8 cellular contexts compared by ENCODE assay signal in genomic region chr14:71266994-71267636, GRCh38. TPM values are rescaled to one million over a fixed set of nuclear protein-coding genes. Genes with fewer than 3 reads are reported as not detected.
DNase-seq lines count a peak whose midpoint lies in the region; ATAC-seq, FAIRE-seq and TF ChIP-seq lines count a peak whose summit lies in the region.

No MANE protein-coding gene starts in this region.

- peak; percentile 86 for ATAC-seq in activated CD8-positive, alpha-beta memory T cell treated with anti-CD3 and anti-CD28 coated beads, Interleukin-2, amount 10 ng/mL, durations not matched to agents 7 days and 5 days
- ATAC-seq in HG03520 (IDR thresholded peaks at IDR 0.05; ENCODE audit: unreplicated experiment) (peak; percentile 55), HG03280 (IDR thresholded peaks at IDR 0.05; ENCODE audit: unreplicated experiment) (no peak)

- H3K4me1 ChIP-seq in astrocyte (ENCODE audit: insufficient read depth, low read length) (no peaks in the 10 kb centered on the region), spleen (peaks cover 0 to 16% (median 7%) of the 10 kb centered on the region in 6 donors), testis (no peaks in the 10 kb centered on the region)

- H3K4me3 ChIP-seq in astrocyte (ENCODE audit: insufficient read depth, low read depth, low read length) (no peak overlapping the region), spleen (peak overlapping the region in 5 of 8 donors; percentile 2 to 60 (median 9)), testis (no peak overlapping the region)

- H3K9me3 Mint-ChIP-seq in activated CD8-positive, alpha-beta memory T cell treated with anti-CD3 and anti-CD28 coated beads, Interleukin-2, amount 10 ng/mL, durations not matched to agents 7 days and 5 days (ENCODE audit: low read depth): peaks cover 13% of the 10 kb centered on the region
- H3K9me3 Mint-ChIP-seq in astrocyte (ENCODE audit: unreplicated experiment): peaks cover 13% of the 10 kb centered on the region

- peak overlapping the region; percentile 62 for H3K4me3 Mint-ChIP-seq in activated CD8-positive, alpha-beta memory T cell treated with anti-CD3 and anti-CD28 coated beads, Interleukin-2, amount 10 ng/mL, durations not matched to agents 7 days and 5 days
- no peak overlapping the region for H3K4me3 Mint-ChIP-seq in astrocyte (ENCODE audit: unreplicated experiment)

- H2AFZ ChIP-seq in astrocyte (ENCODE audit: low read depth, low read length): no peak overlapping the region

- H3K9me3 ChIP-seq in astrocyte (ENCODE audit: insufficient read depth, low read depth, low read length) (no peaks in the 10 kb centered on the region), spleen (peaks cover 0 to 26% (median 15%) of the 10 kb centered on the region in 8 donors), testis (no peaks in the 10 kb centered on the region)

- TF ChIP-seq CTCF in astrocyte (IDR thresholded peaks at IDR 0.05; ENCODE audit: insufficient read depth, low read depth, low read length) (no peak), spleen (IDR thresholded peaks at IDR 0.05 in 8 of 11, conservative IDR thresholded peaks at IDR 0.05 in 3 of 11) (no peak), testis (IDR thresholded peaks at IDR 0.05) (no peak)

- no peak overlapping the region for H3K27ac ChIP-seq in astrocyte (ENCODE audit: low read depth, low read length)
- H3K27ac ChIP-seq in spleen: peak overlapping the region in 6 of 8 donors; percentile 0 to 44 (median 30)
- H3K27ac ChIP-seq in testis: no peak overlapping the region

- CTCF ChIA-PET in activated CD8-positive, alpha-beta memory T cell treated with anti-CD3 and anti-CD28 coated beads, Interleukin-2, amount 10 ng/mL, durations not matched to agents 7 days and 5 days (lab: Charles Lee): interaction anchor here (0.6 to 1.4 kb wide), 3 partner anchors 55 to 181 kb away, joined by 3 read pairs; no protein-coding TSS in a partner anchor

- DNase-seq in activated CD8-positive, alpha-beta memory T cell treated with anti-CD3 and anti-CD28 coated beads, Interleukin-2, amount 10 ng/mL, durations not matched to agents 7 days and 5 days: peak; percentile 66
- DNase-seq in activated CD8-positive, alpha-beta memory T cell treated with anti-CD3 and anti-CD28 coated beads for 24 hours: no peak
- DNase-seq in astrocyte (ENCODE audit: low read depth) (peak; percentile 79), spleen (no peak), NCI-H146 treated with DMSO at 0.1 percent for 48 hours (lab: John Stamatoyannopoulos, UW; ENCODE audit: unreplicated experiment) (no peak), testis (no peak)

- peaks cover 4% of the 10 kb centered on the region for H3K27me3 Mint-ChIP-seq in activated CD8-positive, alpha-beta memory T cell treated with anti-CD3 and anti-CD28 coated beads, Interleukin-2, amount 10 ng/mL, durations not matched to agents 7 days and 5 days
- no peaks in the 10 kb centered on the region for H3K27me3 Mint-ChIP-seq in astrocyte (ENCODE audit: low read depth, unreplicated experiment)

- H3K27me3 ChIP-seq in astrocyte (ENCODE audit: insufficient read depth, low read length): no peaks in the 10 kb centered on the region
- H3K27me3 ChIP-seq in spleen (replicated peaks in 1 of 7): no peaks in the 10 kb centered on the region
- H3K27me3 ChIP-seq in testis: no peaks in the 10 kb centered on the region

- no peak overlapping the region for H3K9ac ChIP-seq in astrocyte (ENCODE audit: low read length)

- no peak overlapping the region for H3K4me2 ChIP-seq in astrocyte (ENCODE audit: low read length)

- intact Hi-C loops in spleen (cut with DNase I; ENCODE audit: low total_unique reads): no loop called here
- intact Hi-C loops in testis (cut with DNase I; ENCODE audit: low total_unique reads): no loop called here

- no peaks in the 10 kb centered on the region for H4K20me1 ChIP-seq in astrocyte (ENCODE audit: insufficient read depth, low read length)

- no peak for FAIRE-seq in astrocyte (lab: Jason Lieb, UNC)

- no peaks in the 10 kb centered on the region for H3K79me2 ChIP-seq in astrocyte (ENCODE audit: insufficient read depth, low read length)

- H3K36me3 ChIP-seq in astrocyte (ENCODE audit: insufficient read depth, low read length): no peaks in the 10 kb centered on the region
- no peaks in the 10 kb centered on the region for H3K36me3 ChIP-seq in spleen
- no peaks in the 10 kb centered on the region for H3K36me3 ChIP-seq in testis (ENCODE audit: low read depth, missing control alignments)

- no peak for TF ChIP-seq POLR2A in spleen (IDR thresholded peaks at IDR 0.05)
- TF ChIP-seq POLR2A in testis (IDR thresholded peaks at IDR 0.05): no peak

- peak overlapping the region; percentile 86 for H3K27ac Mint-ChIP-seq in activated CD8-positive, alpha-beta memory T cell treated with anti-CD3 and anti-CD28 coated beads, Interleukin-2, amount 10 ng/mL, durations not matched to agents 7 days and 5 days
- H3K27ac Mint-ChIP-seq in astrocyte (ENCODE audit: unreplicated experiment): no peak overlapping the region

- WGBS in spleen, 5 donors: 56 to 84% (median 56%) methylated on average over 5 of the region's 5 CpGs
- 84 to 89% methylated on average over 5 of the region's 5 CpGs for WGBS in testis, 2 donors

- peaks cover 45% of the 10 kb centered on the region for H3K4me1 Mint-ChIP-seq in activated CD8-positive, alpha-beta memory T cell treated with anti-CD3 and anti-CD28 coated beads, Interleukin-2, amount 10 ng/mL, durations not matched to agents 7 days and 5 days
- peaks cover 9% of the 10 kb centered on the region for H3K4me1 Mint-ChIP-seq in astrocyte (ENCODE audit: low read depth, unreplicated experiment)

- H3K36me3 Mint-ChIP-seq in activated CD8-positive, alpha-beta memory T cell treated with anti-CD3 and anti-CD28 coated beads, Interleukin-2, amount 10 ng/mL, durations not matched to agents 7 days and 5 days: peaks cover 54% of the 10 kb centered on the region
- no peaks in the 10 kb centered on the region for H3K36me3 Mint-ChIP-seq in astrocyte (ENCODE audit: low read depth, unreplicated experiment)

RNA-seq across cellular contexts. Expression of gene SIPA1L1, which starts 53.2 kb away (rescaled TPM):
- total RNA-seq in activated CD8-positive, alpha-beta memory T cell treated with anti-CD3 and anti-CD28 coated beads, Interleukin-2, amount 10 ng/mL, durations not matched to agents 7 days and 5 days: 10 to 100 TPM; 69.2 to 81.5 TPM
- total RNA-seq in astrocyte (31.3 and 32.8 TPM in 2 replicates), spleen (100 to 1,000 TPM in 6 of 7 donors, 10 to 100 TPM in 1; 98.7 to 167 (median 146) TPM), testis (10 to 100 TPM; 93.1 to 99.6 TPM)
- polyA plus RNA-seq in spleen (10 to 100 TPM; 11.9 to 27.9 (median 21.5) TPM), testis (ENCODE audit: insufficient read depth, low read depth, low replicate concordance) (74.6 TPM)

Comparison
In these comparisons a context has a peak if more than half of its experiments do, and no peak if none do; other contexts are left out.
1. DNase-seq: peak in activated CD8-positive, alpha-beta memory T cell treated with anti-CD3 and anti-CD28 coated beads, Interleukin-2, amount 10 ng/mL, durations not matched to agents 7 days and 5 days (single experiment) and astrocyte (single experiment); none in activated CD8-positive, alpha-beta memory T cell treated with anti-CD3 and anti-CD28 coated beads for 24 hours (single experiment), spleen (single experiment), NCI-H146 treated with DMSO at 0.1 percent for 48 hours (single experiment) and testis (single experiment).
2. H3K27ac ChIP-seq: peak in spleen (6 of 8); none in astrocyte (single experiment) and testis (0 of 2).
3. H3K4me3 ChIP-seq: peak in spleen (5 of 8); none in astrocyte (single experiment) and testis (0 of 2).